ENCODE assay signal across 9 cellular contexts in genomic region chr19:12913011-12913561, GRCh38. TPM values are rescaled to one million over a fixed set of nuclear protein-coding genes. Genes with fewer than 3 reads are reported as not detected.
DNase-seq lines count a peak whose midpoint lies in the region; ATAC-seq, FAIRE-seq and TF ChIP-seq lines count a peak whose summit lies in the region.
"Had no signal": no experiment of that assay in that cellular context is flagged by ENCODE, and none has a peak within 500 bp of the region (broad histone marks: within the 10 kb centered on the region; RNA-seq: fewer than 3 reads in every experiment).

No MANE protein-coding gene starts in this region.

- H3K4me1 ChIP-seq in A673 (ENCODE audit: insufficient read depth, low read length, poor library complexity, severe bottlenecking) (peaks cover 26% of the 10 kb centered on the region), ovary (ENCODE audit: insufficient read depth) (peaks cover 2% of the 10 kb centered on the region)

- no peaks in the 10 kb centered on the region for H3K9me3 ChIP-seq in A673 (ENCODE audit: low read depth, low read length, poor library complexity, severe bottlenecking)
- no peaks in the 10 kb centered on the region for H3K9me3 ChIP-seq in ovary

- H3K36me3 Mint-ChIP-seq in T-cell = no peaks in the 10 kb centered on the region

- no peaks in the 10 kb centered on the region for H3K36me3 ChIP-seq in A673 (ENCODE audit: insufficient read depth, low read length, poor library complexity, severe bottlenecking)
- no peaks in the 10 kb centered on the region for H3K36me3 ChIP-seq in ovary

- H3K9me3 Mint-ChIP-seq in T-cell = no peaks in the 10 kb centered on the region

- H3K27ac Mint-ChIP-seq in T-cell = peak overlapping the region; percentile 97

- POLR2A ChIA-PET in A673 (lab: Charles Lee; ENCODE audit: low non-redundant PET) (interaction anchor here (0.7 kb wide), 1 partner anchor 22 kb away, joined by 8 read pairs; the partner anchor contains the start of gene GCDH), T-cell (lab: Charles Lee) (interaction anchor here (0.7 to 0.8 kb wide), 3 partner anchors 28 to 187 kb away, joined by 3 to 4 read pairs (median 3); no protein-coding TSS in a partner anchor), RWPE1 (lab: Yijun Ruan, JAX; ENCODE audit: low non-redundant PET) (no interaction called here)

- no peak for ATAC-seq in T-cell (replicated peaks in 1 of 4)

- intact Hi-C loops in A673 (cut with micrococcal nuclease; ENCODE audit: unreplicated experiment) = no loop called here
- intact Hi-C loops in head of caudate nucleus (cut with DNase I) = no loop called here
- intact Hi-C loops in ovary (cut with DNase I) = no loop called here

- TF ChIP-seq EP300 in ovary (IDR thresholded peaks at IDR 0.05) = no peak

- CTCF ChIA-PET in A673 (lab: Charles Lee) = interaction anchor here (0.6 to 1.5 kb wide), 2 partner anchors 28 to 362 kb away, joined by 3 to 4 read pairs; no protein-coding TSS in a partner anchor
- CTCF ChIA-PET in T-cell (lab: Charles Lee) = interaction anchor here (0.5 to 1.4 kb wide), 5 partner anchors 21 to 236 kb away, joined by 3 to 4 read pairs (median 3); partner anchors contain the start of gene GCDH (in 1 of the 2)
- CTCF ChIA-PET in RWPE1 (lab: Yijun Ruan, JAX) = interaction anchor here (0.7 to 1.1 kb wide), 2 partner anchors 9 to 52 kb away, joined by 4 read pairs; no protein-coding TSS in a partner anchor

- peak overlapping the region in 1 of 3 donors; percentile 80 for H3K4me3 Mint-ChIP-seq in T-cell

- peak; percentile 90 for DNase-seq in A673 (ENCODE audit: low spot score)
- peak; percentile 79 for DNase-seq in Kasumi-1 (lab: John Stamatoyannopoulos, UW)
- no peak for DNase-seq in T-cell
- DNase-seq in head of caudate nucleus = peak; percentile 64 to 90 (median 78)
- peak; percentile 76 to 88 (median 79) for DNase-seq in ovary
- DNase-seq in RWPE1 (ENCODE audit: low spot score) = no peak
- no peak for DNase-seq in GM19239 (ENCODE audit: insufficient read length, low spot score)
- no peak for DNase-seq in glomerular visceral epithelial cell (ENCODE audit: extremely low spot score)

- peak overlapping the region; percentile 76 for H3K27ac ChIP-seq in A673 (ENCODE audit: low read depth, low read length, poor library complexity, severe bottlenecking)
- peak overlapping the region in 1 of 2 donors; percentile 70 for H3K27ac ChIP-seq in ovary
- no peak overlapping the region for H3K27ac ChIP-seq in RWPE1

- no peaks in the 10 kb centered on the region for H3K27me3 Mint-ChIP-seq in T-cell

- no TSS peak for BruUV-seq in A673 (replicated peaks; lab: Mats Ljungman, UMichigan)

- H3K27me3 ChIP-seq in A673 (replicated peaks; ENCODE audit: insufficient read depth, low read depth, low read length, poor library complexity) (no peaks in the 10 kb centered on the region), ovary (no peaks in the 10 kb centered on the region)

- TF ChIP-seq POLR2A in ovary (IDR thresholded peaks at IDR 0.05) = no peak

- H3K4me3 ChIP-seq in A673 (ENCODE audit: low read depth, low read length, poor library complexity, severe bottlenecking) (peak overlapping the region; percentile 8), ovary (no peak overlapping the region)

- no peak for TF ChIP-seq CTCF in A673 (conservative IDR thresholded peaks at IDR 0.05; ENCODE audit: low read depth, low read length)
- no peak for TF ChIP-seq CTCF in ovary (IDR thresholded peaks at IDR 0.05)
- no peak for TF ChIP-seq CTCF in RWPE1 (conservative IDR thresholded peaks at IDR 0.05; ENCODE audit: low read depth)

- FAIRE-seq in GM19239 (lab: Jason Lieb, UNC) = no peak

- 1 to 6% (median 2%) methylated on average over 22 of the region's 22 CpGs for WGBS in ovary, 3 donors

- H3K4me1 Mint-ChIP-seq in T-cell = peaks cover 20 to 32% (median 25%) of the 10 kb centered on the region in 3 donors

RNA-seq across cellular contexts. Expression of gene SYCE2, which starts 6.0 kb away (rescaled TPM):
- total RNA-seq in A673 (2021) (0.71 and 1.8 TPM in 2 replicates), T-cell (1 to 10 TPM in 2 of 5 donors, not detected in 3; 2.5 to 2.8 TPM), ovary (1 to 10 TPM in 1 of 7 donors, under 1 TPM in 4, not detected in 2; 0.23 to 1.6 (median 0.56) TPM)
- polyA plus RNA-seq in ovary = under 1 TPM; 0.17 to 0.20 TPM

RNA-seq across cellular contexts. Expression of gene FARSA, which starts 20.4 kb away (rescaled TPM):
- 150 and 162 TPM in 2 replicates for total RNA-seq in A673 (2021)
- 10 to 100 TPM; 28.3 to 86.2 (median 73.4) TPM for total RNA-seq in T-cell
- 10 to 100 TPM; 21.9 to 50.2 (median 43.9) TPM for total RNA-seq in ovary
- 10 to 100 TPM in 1 of 2 donors, 1 to 10 TPM in 1; 8.0 to 25.1 TPM for polyA plus RNA-seq in ovary

RNA-seq across cellular contexts. Expression of gene GCDH, which starts 22.1 kb away (rescaled TPM):
- total RNA-seq in A673 (2021) = 47.3 and 58.7 TPM in 2 replicates
- total RNA-seq in T-cell = 10 to 100 TPM; 39.8 to 68.7 (median 60.0) TPM
- total RNA-seq in ovary = 10 to 100 TPM; 17.7 to 36.3 (median 28.4) TPM
- 10 to 100 TPM; 11.9 to 35.3 TPM for polyA plus RNA-seq in ovary

RNA-seq across cellular contexts. Expression of gene CALR, which starts 25.3 kb away (rescaled TPM):
- total RNA-seq in A673 (2021) (994 and 1,019 TPM in 2 replicates), T-cell (100 to 1,000 TPM; 429 to 530 (median 501) TPM), ovary (100 to 1,000 TPM; 211 to 803 (median 450) TPM)
- 1,000 to 10,000 TPM in 1 of 2 donors, 100 to 1,000 TPM in 1; 279 to 1,094 TPM for polyA plus RNA-seq in ovary

RNA-seq across cellular contexts. Expression of gene KLF1, which starts 26.1 kb away (rescaled TPM):
- total RNA-seq in A673 (2021) (0.30 and 0.57 TPM in 2 replicates), T-cell (under 1 TPM in 3 of 5 donors, not detected in 2; 0.36 to 0.67 (median 0.38) TPM), ovary (under 1 TPM in 1 of 7 donors, not detected in 6; 0.13 TPM)
- polyA plus RNA-seq in ovary = not detected
- total RNA-seq: Daoy had no signal

Comparison
In these comparisons a context has a peak if more than half of its experiments do, and no peak if none do; other contexts are left out.
1. DNase-seq: peak in A673 (single experiment), Kasumi-1 (2 of 2), head of caudate nucleus (42 of 42) and ovary (5 of 5); none in T-cell (0 of 34), RWPE1 (single experiment), GM19239 (single experiment) and glomerular visceral epithelial cell (single experiment).